In the genomic region with DNA sequence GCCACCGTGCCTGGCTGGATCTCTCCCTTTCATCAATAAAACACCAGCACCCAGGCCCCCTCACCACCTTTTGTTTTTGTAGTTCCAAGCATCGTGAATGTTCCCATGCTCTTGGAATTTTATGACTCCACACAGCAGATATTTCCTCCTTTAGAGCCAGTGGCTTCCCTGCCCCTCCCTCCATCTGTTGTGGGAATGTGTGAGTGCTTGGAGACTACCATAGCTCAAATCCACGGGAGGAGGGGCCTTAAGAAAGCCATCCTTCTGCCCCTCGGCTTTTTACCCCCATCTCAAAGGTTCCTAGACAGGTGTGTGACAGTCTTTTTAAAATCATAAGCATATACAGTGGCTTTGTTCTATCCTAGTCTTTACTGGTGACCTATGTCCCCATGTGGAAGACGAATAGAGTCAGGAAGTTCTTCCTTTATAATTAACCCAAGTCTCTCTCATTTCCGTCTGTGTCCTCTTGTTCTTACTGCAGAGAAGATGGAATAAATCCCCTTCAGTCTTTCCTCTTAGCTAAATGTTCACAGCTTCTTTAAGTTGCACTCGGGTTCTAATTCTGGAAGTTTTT, we compare ENCODE assay signal across 11 cellular contexts. TPM values are rescaled to one million over a fixed set of nuclear protein-coding genes. Genes with fewer than 3 reads are reported as not detected.
DNase-seq lines count a peak whose midpoint lies in the region; ATAC-seq, FAIRE-seq and TF ChIP-seq lines count a peak whose summit lies in the region.
"Had no signal": no experiment of that assay in that cellular context is flagged by ENCODE, and none has a peak within 500 bp of the region (broad histone marks: within the 10 kb centered on the region; RNA-seq: fewer than 3 reads in every experiment).

No MANE protein-coding gene starts in this region.

- no peak for ATAC-seq in lung (ENCODE audit: insufficient read depth, low FRiP score)
- no peak for ATAC-seq in GM19467 (IDR thresholded peaks at IDR 0.05; ENCODE audit: unreplicated experiment)
- ATAC-seq: naive thymus-derived CD4-positive, alpha-beta T cell had no signal

- H3K4me3 ChIP-seq in lung (no peak overlapping the region), MM.1S (ENCODE audit: low read length) (no peak overlapping the region)

- H3K4me1 ChIP-seq in lung (ENCODE audit: control insufficient read depth in 2 of 2, insufficient read depth in 2 of 2, low read length in 2 of 2): peaks cover 23 to 65% of the 10 kb centered on the region in 2 donors
- peaks cover 26% of the 10 kb centered on the region for H3K4me1 ChIP-seq in MM.1S (ENCODE audit: low read length)

- TF ChIP-seq CTCF in lung (IDR thresholded peaks at IDR 0.05; ENCODE audit: control extremely low read depth, extremely low read depth): no peak
- no peak for TF ChIP-seq CTCF in GM13977 (IDR thresholded peaks at IDR 0.05; ENCODE audit: extremely low read depth, insufficient read depth, missing control alignments)
- TF ChIP-seq CTCF in MM.1S (IDR thresholded peaks at IDR 0.05; ENCODE audit: low read length): no peak

- H3K27ac ChIP-seq in lung (ENCODE audit: low read depth in 1 of 2, low read length in 1 of 2) (peak overlapping the region; percentile 60 to 89), temporal lobe (ENCODE audit: low read depth, low read length) (peak overlapping the region; percentile 99), MM.1S (ENCODE audit: low read length) (no peak overlapping the region)

- no peaks in the 10 kb centered on the region for H3K27me3 ChIP-seq in lung (ENCODE audit: control insufficient read depth, insufficient read depth)
- H3K27me3 ChIP-seq in MM.1S (replicated peaks; ENCODE audit: insufficient read depth, low read length): no peaks in the 10 kb centered on the region

- no peaks in the 10 kb centered on the region for H4K20me1 ChIP-seq in MM.1S (ENCODE audit: insufficient read depth, low read length)

- no peak overlapping the region for H3K9ac ChIP-seq in MM.1S (ENCODE audit: low read length)

- no peaks in the 10 kb centered on the region for H3K9me2 ChIP-seq in MM.1S (replicated peaks; ENCODE audit: insufficient read depth, low read length)

- H3K9me3 ChIP-seq in lung (ENCODE audit: control insufficient read depth in 2 of 2, insufficient read depth in 1 of 2, low read length in 1 of 2) (no peaks in the 10 kb centered on the region), MM.1S (replicated peaks; ENCODE audit: insufficient read depth, low read length) (no peaks in the 10 kb centered on the region)

- H3K4me2 ChIP-seq in MM.1S (ENCODE audit: low read depth, low read length): no peak overlapping the region

- in situ Hi-C loops in GM13977 (cut with MboI; ENCODE audit: low pct_unique_long_range_greater_than_20kb, low sequenced_read_pairs, unreplicated experiment): no loop called here

- peaks cover 12% of the 10 kb centered on the region; the same call in 1 of the 2 replicates for H3K79me2 ChIP-seq in MM.1S (ENCODE audit: low read length)

- H2AFZ ChIP-seq in MM.1S (ENCODE audit: low read length): no peak overlapping the region

- DNase-seq in HTR-8/SVneo (ENCODE audit: insufficient read length, low spot score) (peak; percentile 89), dermis blood vessel endothelial cell (peak; percentile 96), lung (ENCODE audit: low spot score) (no peak), GM13977 (ENCODE audit: low spot score) (no peak), MM.1S (no peak), NCI-H2171 (lab: John Stamatoyannopoulos, UW) (no peak)
- DNase-seq: cortex of kidney; naive thymus-derived CD4-positive, alpha-beta T cell; NCI-H526 treated with DMSO at 0.1 percent for 48 hours had no signal

- FAIRE-seq in HTR-8/SVneo (lab: Jason Lieb, UNC): peak; percentile 85

- peaks cover 15% of the 10 kb centered on the region for H3F3A ChIP-seq in MM.1S (ENCODE audit: insufficient read depth, low read length)

- 69 to 75% methylated on average over 7 of the region's 7 CpGs for WGBS in lung, 2 donors

- H3K36me3 ChIP-seq in lung (ENCODE audit: control insufficient read depth in 2 of 2, insufficient read depth in 2 of 2, low read length in 2 of 2) (no peaks in the 10 kb centered on the region), MM.1S (replicated peaks; ENCODE audit: insufficient read depth, low read length) (no peaks in the 10 kb centered on the region)

RNA-seq across cellular contexts. Expression of a gene that starts 47.3 kb away (rescaled TPM):
- total RNA-seq in dermis blood vessel endothelial cell (90.8 and 101 TPM in 2 replicates), lung (10 to 100 TPM; 14.3 to 47.0 TPM), temporal lobe (7.4 TPM)
- 1 to 10 TPM; 7.8 to 8.5 TPM for polyA plus RNA-seq in lung

Comparison
In these comparisons a context has a peak if more than half of its experiments do, and no peak if none do; other contexts are left out.
1. DNase-seq: peak in HTR-8/SVneo (single experiment) and dermis blood vessel endothelial cell (single experiment); none in lung (single experiment), GM13977 (single experiment), MM.1S (single experiment) and NCI-H2171 (single experiment).